8 cellular contexts compared by ENCODE assay signal in genomic region chr13:110955608-110956007, GRCh38. TPM values are rescaled to one million over a fixed set of nuclear protein-coding genes. Genes with fewer than 3 reads are reported as not detected.
DNase-seq lines count a peak whose midpoint lies in the region; ATAC-seq and TF ChIP-seq lines count a peak whose summit lies in the region.
"Not testable (repeated sequence)": the region's sequence is repeated elsewhere in the genome, so short reads cannot be mapped to it uniquely, and the experiment has no call there.

No MANE protein-coding gene starts in this region.

- peak overlapping the region; percentile 74 for H3K9ac ChIP-seq in HCT116 (ENCODE audit: low read length)
- H3K9ac ChIP-seq in adipocyte (ENCODE audit: low read length): peak overlapping the region; percentile 38
- not testable (repeated sequence) for H3K9ac ChIP-seq in mammary epithelial cell (ENCODE audit: insufficient read depth, low read length)

- H4K20me1 ChIP-seq in HCT116 (ENCODE audit: insufficient read depth); mammary epithelial cell (ENCODE audit: insufficient read depth, low read length); hepatocyte (ENCODE audit: insufficient read depth, poor library complexity, severe bottlenecking); osteoblast (ENCODE audit: insufficient read depth, low read length): not testable (repeated sequence)

- TF ChIP-seq EP300 in suprapubic skin (IDR thresholded peaks at IDR 0.05): not testable (repeated sequence)

- not testable (repeated sequence) for H3K9me2 ChIP-seq in HCT116 (ENCODE audit: insufficient read depth); hepatocyte (replicated peaks; ENCODE audit: insufficient read depth)

- BruUV-seq in HCT116 (replicated peaks; lab: Mats Ljungman, UMichigan) (TSS peak; percentile 90), mammary epithelial cell (replicated peaks; lab: Mats Ljungman, UMichigan) (TSS peak; percentile 82)

- dilution Hi-C loops in mammary epithelial cell (cut with HindIII; ENCODE audit: low sequenced_read_pairs): not testable (repeated sequence)

- H3K27ac ChIP-seq in AG04450 (ENCODE audit: low read depth, low read length): peak overlapping the region; percentile 98
- H3K27ac ChIP-seq in HCT116 (ENCODE audit: low read depth, low read length): peak overlapping the region; percentile 87
- H3K27ac ChIP-seq in RWPE1: peak overlapping the region; percentile 84
- H3K27ac ChIP-seq in mammary epithelial cell (ENCODE audit: insufficient read depth, low read depth, low read length): peak overlapping the region; percentile 12
- H3K27ac ChIP-seq in hepatocyte: peak overlapping the region; percentile 97
- H3K27ac ChIP-seq in osteoblast (ENCODE audit: low read depth, low read length): peak overlapping the region; percentile 76
- peak overlapping the region; percentile 74 for H3K27ac ChIP-seq in suprapubic skin

- not testable (repeated sequence) for TF ChIP-seq RAD21 in HCT116 (IDR thresholded peaks at IDR 0.05; ENCODE audit: low read depth)

- TF ChIP-seq POLR2A in HCT116 (IDR thresholded peaks at IDR 0.05; ENCODE audit: borderline replicate concordance, extremely low read depth, insufficient read depth, insufficient read length); suprapubic skin (IDR thresholded peaks at IDR 0.05): not testable (repeated sequence)

- intact Hi-C loops in HCT116 (cut with micrococcal nuclease); mammary epithelial cell (cut with micrococcal nuclease): not testable (repeated sequence)

- in situ Hi-C loops in mammary epithelial cell (cut with MboI; ENCODE audit: low sequenced_read_pairs in 2 of 2): not testable (repeated sequence)

- CTCF ChIA-PET in AG04450 (lab: Charles Lee); HCT116 (lab: Charles Lee); RWPE1 (lab: Yijun Ruan, JAX): not testable (repeated sequence)
- CTCF ChIA-PET in mammary epithelial cell (lab: Charles Lee; ENCODE audit: low non-redundant PET): interaction anchor here (0.6 kb wide), 1 partner anchor 72 kb away, joined by 3 read pairs; no protein-coding TSS in a partner anchor

- DNase-seq in AG04450 (ENCODE audit: low read depth, low spot score); HCT116 (ENCODE audit: low read depth, low spot score); RWPE1 (ENCODE audit: low spot score); adipocyte (ENCODE audit: low read depth); mammary epithelial cell; hepatocyte (ENCODE audit: low spot score); osteoblast (ENCODE audit: insufficient read length, low spot score, missing footprints); suprapubic skin (ENCODE audit: low spot score in 2 of 2): not testable (repeated sequence)

- RAD21 ChIA-PET in HCT116 (lab: Charles Lee; ENCODE audit: low non-redundant PET in 1 of 2, low total read pairs in 2 of 2, uncharacterized antibody in 2 of 2, unreplicated experiment in 2 of 2): not testable (repeated sequence)

- H3K9me3 ChIP-seq in AG04450 (ENCODE audit: control insufficient read depth, insufficient read depth, low read length); adipocyte (ENCODE audit: control insufficient read depth, low read length); hepatocyte (ENCODE audit: low read depth); osteoblast (ENCODE audit: low read depth, low read length); suprapubic skin: not testable (repeated sequence)
- H3K9me3 ChIP-seq in HCT116 (ENCODE audit: control insufficient read depth in 1 of 2, insufficient read depth in 1 of 2, low read depth in 1 of 2, low read length in 2 of 2): peaks cover 0 to 12% of the 10 kb centered on the region in 2 experiments; a peak in 1 of 4 replicates
- peaks cover 15% of the 10 kb centered on the region for H3K9me3 ChIP-seq in mammary epithelial cell (replicated peaks; ENCODE audit: insufficient read depth, low read length)

- WGBS in mammary epithelial cell (ENCODE audit: low coverage, missing lambda C conversion rate): no CpG with 5 or more reads among the region's 7 CpGs
- 87% methylated on average over 6 of the region's 7 CpGs for WGBS in hepatocyte (ENCODE audit: low lambda C conversion rate, missing lambda C conversion rate)
- WGBS in suprapubic skin: 100% methylated on average over 1 of the region's 7 CpGs

- H3K4me3 ChIP-seq in AG04450 (ENCODE audit: low read depth, low read length); HCT116 (replicated peaks in 1 of 2; ENCODE audit: low read depth in 1 of 2, low read length in 2 of 2); adipocyte (ENCODE audit: low read length); mammary epithelial cell (replicated peaks in 1 of 3; ENCODE audit: insufficient read depth in 1 of 3, low read depth in 2 of 3, low read length in 3 of 3); hepatocyte; osteoblast (ENCODE audit: insufficient read depth, low read length); suprapubic skin: not testable (repeated sequence)

- H2AFZ ChIP-seq in HCT116 (ENCODE audit: low read depth, low read length, poor library complexity, severe bottlenecking); mammary epithelial cell (ENCODE audit: low read depth, low read length); hepatocyte: not testable (repeated sequence)
- peak overlapping the region; percentile 56 for H2AFZ ChIP-seq in osteoblast (ENCODE audit: low read length)

- not testable (repeated sequence) for H3K27me3 ChIP-seq in AG04450 (ENCODE audit: control insufficient read depth, insufficient read depth, low read length); HCT116 (ENCODE audit: insufficient read depth, low read length); adipocyte (replicated peaks; ENCODE audit: control insufficient read depth, insufficient read depth, low read length); mammary epithelial cell (ENCODE audit: insufficient read depth, low read length); hepatocyte; osteoblast (ENCODE audit: insufficient read depth, low read length); suprapubic skin

- peaks cover 26 to 88% of the 10 kb centered on the region in 2 experiments for H3K4me1 ChIP-seq in HCT116 (ENCODE audit: control insufficient read depth in 1 of 2, insufficient read depth in 2 of 2, low read length in 2 of 2)
- H3K4me1 ChIP-seq in adipocyte (ENCODE audit: control insufficient read depth, insufficient read depth, low read length): peaks cover 11% of the 10 kb centered on the region
- peaks cover 17% of the 10 kb centered on the region for H3K4me1 ChIP-seq in mammary epithelial cell (ENCODE audit: insufficient read depth, low read length)
- not testable (repeated sequence) for H3K4me1 ChIP-seq in hepatocyte (ENCODE audit: insufficient read depth); osteoblast (ENCODE audit: insufficient read depth, low read length); suprapubic skin

- not testable (repeated sequence) for TF ChIP-seq CTCF in AG04450 (IDR thresholded peaks at IDR 0.05; ENCODE audit: low read depth, low read length); HCT116 (IDR thresholded peaks at IDR 0.05 in 2 of 3, conservative IDR thresholded peaks at IDR 0.05 in 1 of 3; ENCODE audit: borderline replicate concordance in 1 of 3, insufficient read depth in 1 of 3, low read depth in 2 of 3, low read length in 2 of 3); RWPE1 (conservative IDR thresholded peaks at IDR 0.05; ENCODE audit: low read depth); mammary epithelial cell (conservative IDR thresholded peaks at IDR 0.05 in 1 of 2, IDR thresholded peaks at IDR 0.05 in 1 of 2; ENCODE audit: extremely low read depth in 1 of 2, insufficient read depth in 1 of 2, low read depth in 1 of 2, low read length in 2 of 2); hepatocyte (IDR thresholded peaks at IDR 0.05; ENCODE audit: poor library complexity); osteoblast (IDR thresholded peaks at IDR 0.05; ENCODE audit: extremely low read depth, low read depth, low read length); suprapubic skin (IDR thresholded peaks at IDR 0.05)

- H3K36me3 ChIP-seq in HCT116 (ENCODE audit: control insufficient read depth in 1 of 2, insufficient read depth in 2 of 2, low read length in 2 of 2): peaks cover 0 to 12% of the 10 kb centered on the region in 2 experiments; a peak in 1 of 4 replicates
- H3K36me3 ChIP-seq in adipocyte (ENCODE audit: control insufficient read depth, insufficient read depth, low read length, severe bottlenecking); mammary epithelial cell (ENCODE audit: insufficient read depth, low read length); hepatocyte (replicated peaks; ENCODE audit: insufficient read depth, low read depth); osteoblast (ENCODE audit: insufficient read depth, low read length); suprapubic skin: not testable (repeated sequence)

- ATAC-seq in HCT116: peak; percentile 1; the same call in 1 of the 2 replicates

- H3K4me2 ChIP-seq in HCT116 (ENCODE audit: low read length): peak overlapping the region; percentile 71
- not testable (repeated sequence) for H3K4me2 ChIP-seq in mammary epithelial cell (ENCODE audit: insufficient read depth, low read depth, low read length); hepatocyte; osteoblast (ENCODE audit: insufficient read depth, low read length)

- H3K79me2 ChIP-seq in HCT116 (ENCODE audit: insufficient read depth, low read length); mammary epithelial cell (ENCODE audit: insufficient read depth, low read length); hepatocyte; osteoblast (ENCODE audit: insufficient read depth, low read length): not testable (repeated sequence)

- POLR2A ChIA-PET in AG04450 (lab: Yijun Ruan, JAX): interaction anchor here (1.5 kb wide), 1 partner anchor 40 kb away, joined by 8 read pairs; the partner anchor contains the start of gene ANKRD10
- POLR2A ChIA-PET in HCT116 (lab: Charles Lee): interaction anchor here (1.5 to 2.1 kb wide), 2 partner anchors 9 to 14 kb away, joined by 4 read pairs; no protein-coding TSS in a partner anchor
- POLR2A ChIA-PET in RWPE1 (lab: Yijun Ruan, JAX; ENCODE audit: low non-redundant PET): not testable (repeated sequence)

RNA-seq across cellular contexts. Expression of gene ANKRD10, which starts 40.7 kb away (rescaled TPM):
- polyA plus RNA-seq in AG04450 (2011; rRNA removed) (85.8 and 105 TPM in 2 replicates), mammary epithelial cell (18.3 TPM), hepatocyte (104 and 135 TPM in 2 replicates)
- 101 and 113 TPM in 2 replicates for polyA minus RNA-seq in AG04450 (2011; rRNA and poly(A)+ RNA removed)
- total RNA-seq in HCT116 (2021; ENCODE audit: unreplicated experiment) (173 TPM), mammary epithelial cell (10 to 100 TPM; 45.3 to 50.3 TPM), hepatocyte (135 and 143 TPM in 2 replicates), osteoblast (128 and 156 TPM in 2 replicates), suprapubic skin (10 to 100 TPM; 39.5 to 94.4 (median 56.2) TPM)
- 96.3 and 102 TPM in 2 replicates for polyA plus RNA-seq in HCT116 (2012)
- polyA minus RNA-seq in mammary epithelial cell: 15.6 TPM

Comparison
In these comparisons a context has a peak if more than half of its experiments do, and no peak if none do; other contexts are left out.
1. H3K27ac ChIP-seq: peak in every context shown above with its lines; median percentile 98 in AG04450; 97 in hepatocyte; 87 in HCT116; 84 in RWPE1; 76 in osteoblast; 74 in suprapubic skin; 12 in mammary epithelial cell.